ENCODE assay signal across 16 cellular contexts in genomic region chr20:10568032-10568431, GRCh38.
"Had no signal": no experiment of that assay in that cellular context is flagged by ENCODE, and none has a peak within 500 bp of the region (broad histone marks: within the 10 kb centered on the region; RNA-seq: fewer than 3 reads in every experiment).

No MANE protein-coding gene starts in this region.

- H3K27ac Mint-ChIP-seq: T-cell had no signal

- H3K9me3 Mint-ChIP-seq: T-cell had no signal

- H3K27ac ChIP-seq: gastrocnemius medialis, heart right ventricle, left ventricle myocardium inferior, pancreas, SK-N-MC, transverse colon, VCaP had no signal

- H3K36me3 ChIP-seq: ascending aorta, gastrocnemius medialis, heart right ventricle, pancreas, transverse colon had no signal

- H3K4me1 ChIP-seq: gastrocnemius medialis had no signal

- ATAC-seq: gastrocnemius medialis, heart right ventricle, pancreas had no signal

- H3K4me3 Mint-ChIP-seq: neural crest cell, T-cell had no signal

- H3K4me3 ChIP-seq: ascending aorta, gastrocnemius medialis, heart right ventricle, left ventricle myocardium inferior, pancreas, SK-N-MC, transverse colon had no signal

- H3K27me3 Mint-ChIP-seq: T-cell had no signal

- H3K27me3 ChIP-seq: ascending aorta, gastrocnemius medialis, heart right ventricle, pancreas, transverse colon had no signal

- DNase-seq: activated CD4-positive, alpha-beta T cell treated with anti-CD3 and anti-CD28 coated beads for 48 hours; activated gamma-delta T cell treated with Interleukin-2 at 50 U/mL for 16 hours; activated T-cell treated with anti-CD3 and anti-CD28 coated beads, Interleukin-2, amount 50 U/mL, for 48 hours; gastrocnemius medialis; heart right ventricle; left ventricle myocardium inferior; mesenchymal stem cell; pancreas; stimulated activated CD4-positive, alpha-beta T cell treated with anti-CD3 and anti-CD28 coated beads, Interleukin-15, amount 100 ng/mL, for 24 hours; stimulated activated CD4-positive, alpha-beta T cell treated with anti-CD3 and anti-CD28 coated beads, Interleukin-4, amount 100 ng/mL, for 24 hours; T-cell; transverse colon had no signal

- H3K9me3 ChIP-seq: gastrocnemius medialis, left ventricle myocardium inferior, pancreas, transverse colon had no signal
